Comparison of ENCODE assay signal across 9 cellular contexts in genomic region chr10:7818295-7819125, GRCh38. TPM values are rescaled to one million over a fixed set of nuclear protein-coding genes. Genes with fewer than 3 reads are reported as not detected.
DNase-seq lines count a peak whose midpoint lies in the region; ATAC-seq, FAIRE-seq and TF ChIP-seq lines count a peak whose summit lies in the region.
"Had no signal": no experiment of that assay in that cellular context is flagged by ENCODE, and none has a peak within 500 bp of the region (broad histone marks: within the 10 kb centered on the region; RNA-seq: fewer than 3 reads in every experiment).

TAF3 (plus strand) TSS chr10:7818505; CDS start chr10:7818710, 205 bp downstream.

- peak within 1 kb of the TSS in 1 of 2 donors; percentile 9 for H3K27ac ChIP-seq in kidney (ENCODE audit: low read depth in 2 of 2, low read length in 2 of 2)

- no peaks in the 10 kb centered on the region for H3K9me3 ChIP-seq in kidney (ENCODE audit: control insufficient read depth in 1 of 2, low read length in 2 of 2)

- DNase-seq in AG10803 (ENCODE audit: low read depth): peak; percentile 82
- peak; percentile 64 for DNase-seq in NCI-H226
- DNase-seq in activated CD4-positive, CD25-positive, alpha-beta regulatory T cell treated with anti-CD3 and anti-CD28 coated beads, Interleukin-2, amount 50 U/mL, for 72 hours: peak; percentile 94
- DNase-seq in cerebellar cortex (ENCODE audit: low spot score): peak; percentile 90
- peak; percentile 97 for DNase-seq in kidney
- DNase-seq in stimulated activated CD4-positive, alpha-beta T cell treated with anti-CD3 and anti-CD28 coated beads, Interleukin-12 subunit alpha, Interleukin-12 subunit beta, amount 100 ng/mL, for 48 hours (ENCODE audit: low read depth in 2 of 3, low spot score in 1 of 3): peak; percentile 85 to 90 (median 88)

- H3K4me1 ChIP-seq in kidney (ENCODE audit: control insufficient read depth in 1 of 2, insufficient read depth in 1 of 2, low read depth in 1 of 2, low read length in 2 of 2): peaks cover 2 to 8% of the 10 kb centered on the region in 2 donors

- peaks cover 0 to 4% of the 10 kb centered on the region in 2 donors for H3K36me3 ChIP-seq in kidney (ENCODE audit: control insufficient read depth in 1 of 2, insufficient read depth in 2 of 2, low read length in 2 of 2)

- intact Hi-C loops in kidney (cut with DNase I): no loop called here

- TF ChIP-seq CTCF in AG10803 (conservative IDR thresholded peaks at IDR 0.05; ENCODE audit: low read length) (no peak), kidney (IDR thresholded peaks at IDR 0.05; ENCODE audit: borderline replicate concordance, extremely low read depth, insufficient read depth) (no peak)

- no peak for FAIRE-seq in kidney (lab: Jason Lieb, UNC)
- FAIRE-seq: colon had no signal

- peak within 1 kb of the TSS; percentile 95 for H3K4me3 ChIP-seq in AG10803 (ENCODE audit: low read length)
- H3K4me3 ChIP-seq in kidney (ENCODE audit: low read length in 2 of 2): peak within 1 kb of the TSS; percentile 76 to 97

- H3K9ac ChIP-seq in kidney (ENCODE audit: low read length in 2 of 2): peak within 1 kb of the TSS; percentile 73 to 90

- ATAC-seq in GM19023 (IDR thresholded peaks at IDR 0.05; ENCODE audit: unreplicated experiment) (peak; percentile 89), HG03175 (IDR thresholded peaks at IDR 0.05; ENCODE audit: unreplicated experiment) (peak; percentile 79)

RNA-seq across cellular contexts. Expression of gene TAF3, which starts in this region (rescaled TPM):
- 8.7 TPM for total RNA-seq in kidney
- polyA plus RNA-seq in kidney (ENCODE audit: insufficient read depth, low read depth, low replicate concordance): 4.0 TPM
